ENCODE assay signal across 12 cellular contexts in the genomic region with DNA sequence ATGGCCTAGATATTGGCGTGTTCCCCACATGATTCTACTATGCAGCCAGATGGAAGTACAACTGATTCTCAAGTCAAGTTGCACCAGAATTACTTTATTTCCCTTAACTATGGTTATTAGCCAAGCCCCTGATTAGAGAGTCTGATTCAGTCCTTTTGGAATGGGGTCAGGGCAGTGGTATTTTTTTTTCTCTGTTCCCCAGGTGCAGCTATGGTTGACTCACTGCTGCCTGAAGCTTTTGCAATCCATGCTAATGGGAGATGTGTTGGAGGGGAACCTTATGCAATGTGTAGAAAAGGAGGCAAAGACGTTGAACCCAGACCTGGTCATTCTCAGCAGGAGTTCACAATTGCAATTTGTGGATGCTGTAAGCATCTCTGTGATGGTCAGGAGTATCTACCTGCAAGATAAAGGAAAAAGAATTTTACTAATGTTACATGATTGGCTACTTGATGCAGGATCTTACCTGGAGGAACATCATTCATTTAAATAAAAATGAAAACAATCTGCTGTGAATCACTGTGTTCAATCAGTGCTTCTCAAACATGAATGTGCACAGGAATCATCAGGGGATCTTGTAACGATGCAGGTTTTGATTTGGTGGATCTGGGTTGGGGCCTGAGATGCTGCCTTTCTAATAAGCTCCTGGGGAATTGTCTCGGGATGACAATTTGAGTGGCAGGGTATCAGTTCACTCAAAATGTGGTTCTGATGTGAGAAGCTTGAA. TPM values are rescaled to one million over a fixed set of nuclear protein-coding genes. Genes with fewer than 3 reads are reported as not detected.
A peak's percentile ranks its signal among the peaks of the same experiment; 100 is the strongest.
DNase-seq lines count a peak whose midpoint lies in the region; ATAC-seq, FAIRE-seq and TF ChIP-seq lines count a peak whose summit lies in the region.
"Had no signal": no experiment of that assay in that cellular context is flagged by ENCODE, and none has a peak within 500 bp of the region (broad histone marks: within the 10 kb centered on the region; RNA-seq: fewer than 3 reads in every experiment).

No MANE protein-coding gene starts in this region.

- DNase-seq in AG09309 (ENCODE audit: low read depth) = peak; percentile 82
- peak; percentile 100 for DNase-seq in HS-5 (ENCODE audit: low read depth)
- peak; percentile 96 for DNase-seq in bronchial epithelial cell (ENCODE audit: low read depth)
- DNase-seq in left kidney (ENCODE audit: low read depth, low spot score) = peak; percentile 13
- no peak for DNase-seq in SKM-1 treated with dmso at 0.1 percent for 144 hours (lab: John Stamatoyannopoulos, UW; ENCODE audit: unreplicated experiment)
- DNase-seq: activated CD4-positive, alpha-beta T cell treated with anti-CD3 and anti-CD28 coated beads, Interleukin-2, amount 10 ng/mL, durations not matched to agents 24 days and 14 days; activated effector memory CD4-positive, alpha-beta T cell treated with Interleukin-2 at 50 U/mL for 16 hours; NCI-H524 treated with DMSO at 0.1 percent for 48 hours; right cardiac atrium had no signal

- ATAC-seq in GM21576 (IDR thresholded peaks at IDR 0.05; ENCODE audit: unreplicated experiment) (no peak), GM18502 (IDR thresholded peaks at IDR 0.05; ENCODE audit: poor library complexity, unreplicated experiment) (no peak), HG03354 (IDR thresholded peaks at IDR 0.05; ENCODE audit: poor library complexity, severe bottlenecking, unreplicated experiment) (no peak)

- FAIRE-seq in bronchial epithelial cell (lab: Jason Lieb, UNC) = peak; percentile 28

- H3K36me3 ChIP-seq in bronchial epithelial cell (ENCODE audit: control insufficient read depth, insufficient read depth, low read length) = no peaks in the 10 kb centered on the region

- H3K4me3 ChIP-seq in AG09309 (ENCODE audit: control insufficient read depth, low read depth, low read length) = no peak overlapping the region
- H3K4me3 ChIP-seq in bronchial epithelial cell (ENCODE audit: low read depth, low read length) = no peak overlapping the region

- TF ChIP-seq CTCF in AG09309 (IDR thresholded peaks at IDR 0.05; ENCODE audit: control insufficient read depth, insufficient read depth, low read depth, low read length, missing control alignments) = no peak
- no peak for TF ChIP-seq CTCF in bronchial epithelial cell (IDR thresholded peaks at IDR 0.05; ENCODE audit: insufficient read depth, low read length, severe bottlenecking)

- H3K27me3 ChIP-seq in bronchial epithelial cell (ENCODE audit: control insufficient read depth, insufficient read depth, low read length) = no peaks in the 10 kb centered on the region

RNA-seq across cellular contexts. Expression of gene PFDN4, which starts 49.4 kb away (rescaled TPM):
- 47.4 and 83.5 TPM in 2 replicates for total RNA-seq in bronchial epithelial cell
